Comparison of ENCODE assay signal across 10 cellular contexts in the genomic region with DNA sequence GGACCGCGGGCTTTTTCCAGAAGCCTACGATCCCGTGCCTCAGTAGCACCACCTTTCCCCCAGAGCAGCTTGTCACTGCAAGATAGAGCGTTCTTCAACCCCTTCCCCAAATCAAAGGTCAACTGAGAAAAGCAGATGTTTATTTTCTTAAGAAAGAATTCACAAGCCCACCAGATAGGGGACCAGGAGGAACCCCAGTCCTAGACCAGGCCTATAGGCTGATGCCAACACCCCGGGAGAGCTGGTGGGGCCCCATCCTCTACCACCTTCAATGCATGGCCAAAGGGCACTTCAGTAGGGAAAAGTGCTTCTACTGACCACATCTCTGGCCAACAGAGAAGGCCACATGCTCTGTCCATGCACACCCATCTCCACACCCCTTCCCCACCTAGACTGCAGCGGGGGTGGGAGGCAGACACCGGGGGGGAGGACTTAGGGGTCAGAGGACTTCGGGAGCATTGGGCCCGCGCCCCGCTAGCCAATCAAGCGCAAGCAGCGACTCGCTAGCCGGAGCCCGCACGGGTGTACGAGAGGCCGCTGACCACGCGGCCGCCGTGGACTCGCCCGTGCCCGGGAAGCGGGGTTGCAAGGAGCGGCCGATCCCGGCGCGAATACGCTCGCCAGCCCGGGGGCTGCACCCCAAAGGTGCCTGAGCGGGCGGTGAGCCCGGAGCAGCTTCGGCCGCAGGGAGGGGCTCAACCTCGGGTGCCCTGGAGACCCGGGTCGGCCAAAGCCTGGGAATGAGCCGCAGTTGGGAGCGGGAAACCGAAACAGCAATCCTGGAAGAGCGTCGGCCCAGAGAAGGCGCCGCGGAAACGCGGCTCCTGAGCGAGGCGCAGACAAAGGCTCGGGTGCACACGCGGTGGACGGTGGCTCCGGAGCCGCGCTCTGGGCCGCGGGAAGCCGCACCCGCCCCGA. TPM values are rescaled to one million over a fixed set of nuclear protein-coding genes. Genes with fewer than 3 reads are reported as not detected.
DNase-seq lines count a peak whose midpoint lies in the region; ATAC-seq and FAIRE-seq lines count a peak whose summit lies in the region.
"Had no signal": no experiment of that assay in that cellular context is flagged by ENCODE, and none has a peak within 500 bp of the region (broad histone marks: within the 10 kb centered on the region; RNA-seq: fewer than 3 reads in every experiment).

No MANE protein-coding gene starts in this region.

- peak overlapping the region; percentile 38 to 59 for H3K4me3 ChIP-seq in esophagus (ENCODE audit: low read depth in 1 of 2, low read length in 2 of 2)
- peak overlapping the region; percentile 50 to 58 for H3K4me3 ChIP-seq in muscle layer of colon (ENCODE audit: low read depth in 1 of 2, low read length in 2 of 2)

- no peak overlapping the region for H3K9ac ChIP-seq in muscle layer of colon (ENCODE audit: low read length)

- WGBS in esophagus, 2 donors, result 13 to 16% methylated on average over 65 to 68 of the region's 68 CpGs

- peaks cover 52% of the 10 kb centered on the region for H3K27me3 Mint-ChIP-seq in activated naive CD8-positive, alpha-beta T cell treated with anti-CD3 and anti-CD28 coated beads, Interleukin-2, amount 10 ng/mL, durations not matched to agents 7 days and 5 days
- H3K27me3 Mint-ChIP-seq in activated naive CD8-positive, alpha-beta T cell treated with anti-CD3 and anti-CD28 coated beads for 36 hours, result peaks cover 53% of the 10 kb centered on the region

- H3K27ac Mint-ChIP-seq in activated naive CD8-positive, alpha-beta T cell treated with anti-CD3 and anti-CD28 coated beads, Interleukin-2, amount 10 ng/mL, durations not matched to agents 7 days and 5 days, result no peak overlapping the region
- H3K27ac Mint-ChIP-seq in activated naive CD8-positive, alpha-beta T cell treated with anti-CD3 and anti-CD28 coated beads for 36 hours, result no peak overlapping the region
- H3K27ac Mint-ChIP-seq: CD4-positive, CD25-positive, alpha-beta regulatory T cell had no signal

- DNase-seq in activated naive CD8-positive, alpha-beta T cell treated with anti-CD3 and anti-CD28 coated beads, Interleukin-2, amount 10 ng/mL, durations not matched to agents 7 days and 5 days, result no peak
- no peak for DNase-seq in activated naive CD8-positive, alpha-beta T cell treated with anti-CD3 and anti-CD28 coated beads for 36 hours
- DNase-seq in urothelium cell line (ENCODE audit: low spot score) (peak; percentile 54), dedifferentiated amniotic fluid mesenchymal stem cell (ENCODE audit: extremely low spot score) (no peak), NCI-H82 treated with DMSO at 0.1 percent for 48 hours (lab: John Stamatoyannopoulos, UW; ENCODE audit: unreplicated experiment) (no peak)
- DNase-seq: CD4-positive, CD25-positive, alpha-beta regulatory T cell had no signal

- peaks cover 1% of the 10 kb centered on the region for H3K36me3 Mint-ChIP-seq in activated naive CD8-positive, alpha-beta T cell treated with anti-CD3 and anti-CD28 coated beads, Interleukin-2, amount 10 ng/mL, durations not matched to agents 7 days and 5 days
- H3K36me3 Mint-ChIP-seq in activated naive CD8-positive, alpha-beta T cell treated with anti-CD3 and anti-CD28 coated beads for 36 hours, result no peaks in the 10 kb centered on the region
- H3K36me3 Mint-ChIP-seq: CD4-positive, CD25-positive, alpha-beta regulatory T cell had no signal

- POLR2A ChIA-PET in activated naive CD8-positive, alpha-beta T cell treated with anti-CD3 and anti-CD28 coated beads, Interleukin-2, amount 10 ng/mL, durations not matched to agents 7 days and 5 days (lab: Charles Lee), result no interaction called here

- no peak overlapping the region for H3K4me3 Mint-ChIP-seq in activated naive CD8-positive, alpha-beta T cell treated with anti-CD3 and anti-CD28 coated beads, Interleukin-2, amount 10 ng/mL, durations not matched to agents 7 days and 5 days
- H3K4me3 Mint-ChIP-seq in activated naive CD8-positive, alpha-beta T cell treated with anti-CD3 and anti-CD28 coated beads for 36 hours, result no peak overlapping the region

- FAIRE-seq in urothelium cell line (lab: Jason Lieb, UNC), result no peak

- peaks cover 3% of the 10 kb centered on the region for H3K4me1 Mint-ChIP-seq in activated naive CD8-positive, alpha-beta T cell treated with anti-CD3 and anti-CD28 coated beads, Interleukin-2, amount 10 ng/mL, durations not matched to agents 7 days and 5 days
- no peaks in the 10 kb centered on the region for H3K4me1 Mint-ChIP-seq in activated naive CD8-positive, alpha-beta T cell treated with anti-CD3 and anti-CD28 coated beads for 36 hours

- no peaks in the 10 kb centered on the region for H3K36me3 ChIP-seq in esophagus (ENCODE audit: control insufficient read depth in 2 of 2, insufficient read depth in 2 of 2, low read length in 1 of 2)
- H3K36me3 ChIP-seq in muscle layer of colon (ENCODE audit: insufficient read depth, low read length), result no peaks in the 10 kb centered on the region
- H3K36me3 ChIP-seq: neutrophil had no signal

- ATAC-seq in activated naive CD8-positive, alpha-beta T cell treated with anti-CD3 and anti-CD28 coated beads, Interleukin-2, amount 10 ng/mL, durations not matched to agents 7 days and 5 days (ENCODE audit: low read depth), result peak; percentile 18
- ATAC-seq in GM21528 (IDR thresholded peaks at IDR 0.05; ENCODE audit: low FRiP score, unreplicated experiment), result no peak

- H3K27me3 ChIP-seq in esophagus (ENCODE audit: control insufficient read depth in 1 of 2, insufficient read depth in 2 of 2, low read length in 2 of 2), result peaks cover 10 to 21% of the 10 kb centered on the region in 2 donors
- peaks cover 28 to 45% of the 10 kb centered on the region in 2 donors for H3K27me3 ChIP-seq in muscle layer of colon (ENCODE audit: control insufficient read depth in 1 of 2, insufficient read depth in 2 of 2, low read length in 2 of 2)

- H3K4me1 ChIP-seq in esophagus (ENCODE audit: control insufficient read depth in 2 of 2, insufficient read depth in 2 of 2, low read length in 1 of 2), result peaks cover 4 to 20% of the 10 kb centered on the region in 2 donors
- peaks cover 19% of the 10 kb centered on the region for H3K4me1 ChIP-seq in muscle layer of colon (ENCODE audit: insufficient read depth, low read length)

- no peaks in the 10 kb centered on the region for H3K9me3 Mint-ChIP-seq in activated naive CD8-positive, alpha-beta T cell treated with anti-CD3 and anti-CD28 coated beads, Interleukin-2, amount 10 ng/mL, durations not matched to agents 7 days and 5 days
- H3K9me3 Mint-ChIP-seq in activated naive CD8-positive, alpha-beta T cell treated with anti-CD3 and anti-CD28 coated beads for 36 hours, result no peaks in the 10 kb centered on the region

- H3K9me3 ChIP-seq in esophagus (ENCODE audit: control insufficient read depth in 2 of 2, insufficient read depth in 1 of 2, low read depth in 1 of 2, low read length in 1 of 2) (no peaks in the 10 kb centered on the region), muscle layer of colon (ENCODE audit: low read length) (no peaks in the 10 kb centered on the region)
- H3K9me3 ChIP-seq: neutrophil had no signal

- H3K27ac ChIP-seq in esophagus (ENCODE audit: low read depth in 2 of 2, low read length in 1 of 2) (no peak overlapping the region), muscle layer of colon (ENCODE audit: low read depth, low read length) (no peak overlapping the region)
- H3K27ac ChIP-seq: neutrophil had no signal

RNA-seq across cellular contexts. Expression of gene PDE10A, which starts 2.8 kb away (rescaled TPM):
- total RNA-seq in activated naive CD8-positive, alpha-beta T cell treated with anti-CD3 and anti-CD28 coated beads, Interleukin-2, amount 10 ng/mL, durations not matched to agents 7 days and 5 days, result not detected
- not detected for total RNA-seq in activated naive CD8-positive, alpha-beta T cell treated with anti-CD3 and anti-CD28 coated beads for 36 hours
- polyA plus RNA-seq in esophagus, result under 1 TPM; 0.21 to 0.28 TPM
- total RNA-seq: CD4-positive, CD25-positive, alpha-beta regulatory T cell had no signal
- polyA plus RNA-seq: CD4-positive, CD25-positive, alpha-beta regulatory T cell had no signal
